In genomic region chr1:149887456-149888159, GRCh38 we compare ENCODE assay signal across 1 cellular context.
TF ChIP-seq lines count a peak whose summit lies in the region.

No MANE protein-coding gene starts in this region.

TF ChIP-seq in K562, 482 proteins besides CTCF, POLR2A, EP300 and RAD21 (continued from another document):
- no peak for TF ChIP-seq TRIM25 (IDR thresholded peaks at IDR 0.05; ENCODE audit: borderline replicate concordance)
- peak; percentile 25; the same call in 1 of the 2 replicates for TF ChIP-seq STAT5A (IDR thresholded peaks at IDR 0.05; ENCODE audit: borderline replicate concordance, low read length)
- TF ChIP-seq ZC3H4 (CRISPR knock-in tag; IDR thresholded peaks at IDR 0.05; ENCODE audit: borderline replicate concordance), result peak; percentile 100
- peak; percentile 78 for TF ChIP-seq NFYB (IDR thresholded peaks at IDR 0.05; ENCODE audit: extremely low read depth, insufficient read length)
- TF ChIP-seq POLR2B (IDR thresholded peaks at IDR 0.05; ENCODE audit: low read depth, partially characterized antibody), result peak; percentile 84
- peak; percentile 76; the same call in 1 of the 2 replicates for TF ChIP-seq HLTF (IDR thresholded peaks at IDR 0.05)
- no peak; a peak in 1 of 4 replicates for TF ChIP-seq ETV6 (IDR thresholded peaks at IDR 0.05; ENCODE audit: borderline replicate concordance in 1 of 2, low read depth in 2 of 2, low read length in 1 of 2)
- no peak for TF ChIP-seq ETV6 (CRISPR knock-in tag; IDR thresholded peaks at IDR 0.05; ENCODE audit: borderline replicate concordance)
- peak; percentile 85 for TF ChIP-seq FOS (IDR thresholded peaks at IDR 0.05; ENCODE audit: extremely low read depth, insufficient read length)
- no peak for TF ChIP-seq CBX8 (IDR thresholded peaks at IDR 0.05; ENCODE audit: borderline replicate concordance, extremely low read depth, low read depth, low read length, poor library complexity, severe bottlenecking)
- TF ChIP-seq NR1H2 (CRISPR knock-in tag; IDR thresholded peaks at IDR 0.05), result peak; percentile 59; the same call in 1 of the 2 replicates
- TF ChIP-seq PCBP1 (IDR thresholded peaks at IDR 0.05; ENCODE audit: low read depth, low read length, poor library complexity, severe bottlenecking), result peak; percentile 93
- no peak; the same call in 1 of the 2 replicates for TF ChIP-seq ETV5 (CRISPR knock-in tag; IDR thresholded peaks at IDR 0.05; ENCODE audit: low read depth)
- peak; percentile 65; the same call in 1 of the 2 replicates for TF ChIP-seq RB1 (IDR thresholded peaks at IDR 0.05; ENCODE audit: low read depth)
- TF ChIP-seq MLLT1 (IDR thresholded peaks at IDR 0.05), result peak; percentile 88 to 95
- peak in 1 of 2 experiments; percentile 68; a peak in 1 of 4 replicates for TF ChIP-seq ZMIZ1 (IDR thresholded peaks at IDR 0.05; ENCODE audit: low read depth in 2 of 2, low read length in 2 of 2)
- TF ChIP-seq CSDE1 (IDR thresholded peaks at IDR 0.05), result no peak; a peak in 1 of 4 replicates
- TF ChIP-seq RUNX1 (IDR thresholded peaks at IDR 0.05; ENCODE audit: low read depth), result no peak
- TF ChIP-seq FIP1L1 (IDR thresholded peaks at IDR 0.05; ENCODE audit: low read depth, low read length, poor library complexity, severe bottlenecking), result peak; percentile 100
- TF ChIP-seq RBM14 (IDR thresholded peaks at IDR 0.05; ENCODE audit: borderline replicate concordance, insufficient read depth, low read depth, low read length), result peak; percentile 99; the same call in 1 of the 2 replicates
- no peak for TF ChIP-seq ZNF764 (CRISPR knock-in tag; IDR thresholded peaks at IDR 0.05; ENCODE audit: low read depth)
- TF ChIP-seq BCLAF1 (IDR thresholded peaks at IDR 0.05; ENCODE audit: borderline replicate concordance in 1 of 2, control insufficient read depth in 1 of 2, low read depth in 2 of 2, low read length in 1 of 2), result peak; percentile 57 to 89; a peak in 2 of 4 replicates
- peak; percentile 89 for TF ChIP-seq CEBPB (tag; IDR thresholded peaks at IDR 0.05)
- TF ChIP-seq FOXM1 (IDR thresholded peaks at IDR 0.05; ENCODE audit: low read depth), result no peak
- TF ChIP-seq FOXM1 (CRISPR knock-in tag; IDR thresholded peaks at IDR 0.05; ENCODE audit: low read depth), result 0 out of 2 replicates have a peak, but pooled peaks have one; percentile 28
- peak; percentile 93 for TF ChIP-seq POLR2G (IDR thresholded peaks at IDR 0.05; ENCODE audit: low read depth, low read length)
- TF ChIP-seq SMARCE1 (IDR thresholded peaks at IDR 0.05), result 0 out of 2 replicates have a peak, but pooled peaks have one; percentile 10
- TF ChIP-seq MED1 (CRISPR knock-in tag; IDR thresholded peaks at IDR 0.05; ENCODE audit: borderline replicate concordance), result peak; percentile 98
- TF ChIP-seq ATF4 (CRISPR knock-in tag; IDR thresholded peaks at IDR 0.05), result 0 out of 2 replicates have a peak, but pooled peaks have one; percentile 10
- 0 out of 2 replicates have a peak, but pooled peaks have one; percentile 52 for TF ChIP-seq ZNF717 (CRISPR knock-in tag; IDR thresholded peaks at IDR 0.05)
- TF ChIP-seq ATF7 (IDR thresholded peaks at IDR 0.05), result peak; percentile 43; the same call in 1 of the 2 replicates
- peak; percentile 92 for TF ChIP-seq POLR2H (tag; IDR thresholded peaks at IDR 0.05; ENCODE audit: low read depth)
- TF ChIP-seq HDAC3 (IDR thresholded peaks at IDR 0.05; ENCODE audit: borderline replicate concordance, partially characterized antibody), result peak; percentile 37
- no peak for TF ChIP-seq KLF10 (CRISPR knock-in tag; IDR thresholded peaks at IDR 0.05)
- no peak for TF ChIP-seq MTA2 (IDR thresholded peaks at IDR 0.05; ENCODE audit: low read depth)
- no peak for TF ChIP-seq EGR1 (conservative IDR thresholded peaks at IDR 0.05)
